ENCODE assay signal across 1 cellular context in the genomic region with DNA sequence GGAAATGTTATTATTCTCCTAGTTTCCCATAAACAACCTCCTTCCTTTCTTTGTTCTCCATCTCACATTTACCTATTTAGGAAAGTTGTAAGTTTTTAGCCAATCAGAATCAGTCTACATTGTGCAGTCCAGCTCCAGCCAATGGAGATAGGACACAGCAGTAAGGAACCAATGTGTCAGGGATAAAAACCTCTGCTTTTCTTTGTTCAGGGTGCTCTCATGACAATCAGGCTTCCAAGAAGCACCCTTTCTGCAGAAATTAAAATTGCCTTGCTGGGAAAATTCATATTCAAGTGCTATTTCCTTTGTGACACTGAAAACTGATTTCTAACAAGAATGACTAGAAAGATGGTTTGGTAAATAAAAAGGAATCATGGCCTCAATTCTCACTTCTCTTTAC.
TF ChIP-seq lines count a peak whose summit lies in the region.

No MANE protein-coding gene starts in this region.

TF ChIP-seq in GM23338, 12 proteins besides CTCF, POLR2A, EP300 and RAD21:
- no peak for TF ChIP-seq ZNF114 (CRISPR knock-in tag; IDR thresholded peaks at IDR 0.05)
- TF ChIP-seq, protein P1, sequence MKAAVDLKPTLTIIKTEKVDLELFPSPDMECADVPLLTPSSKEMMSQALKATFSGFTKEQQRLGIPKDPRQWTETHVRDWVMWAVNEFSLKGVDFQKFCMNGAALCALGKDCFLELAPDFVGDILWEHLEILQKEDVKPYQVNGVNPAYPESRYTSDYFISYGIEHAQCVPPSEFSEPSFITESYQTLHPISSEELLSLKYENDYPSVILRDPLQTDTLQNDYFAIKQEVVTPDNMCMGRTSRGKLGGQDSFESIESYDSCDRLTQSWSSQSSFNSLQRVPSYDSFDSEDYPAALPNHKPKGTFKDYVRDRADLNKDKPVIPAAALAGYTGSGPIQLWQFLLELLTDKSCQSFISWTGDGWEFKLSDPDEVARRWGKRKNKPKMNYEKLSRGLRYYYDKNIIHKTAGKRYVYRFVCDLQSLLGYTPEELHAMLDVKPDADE (IDR thresholded peaks at IDR 0.05) = no peak
- TF ChIP-seq CREB1 (CRISPR knock-in tag; IDR thresholded peaks at IDR 0.05; ENCODE audit: low read depth) = no peak
- TF ChIP-seq, protein P2, sequence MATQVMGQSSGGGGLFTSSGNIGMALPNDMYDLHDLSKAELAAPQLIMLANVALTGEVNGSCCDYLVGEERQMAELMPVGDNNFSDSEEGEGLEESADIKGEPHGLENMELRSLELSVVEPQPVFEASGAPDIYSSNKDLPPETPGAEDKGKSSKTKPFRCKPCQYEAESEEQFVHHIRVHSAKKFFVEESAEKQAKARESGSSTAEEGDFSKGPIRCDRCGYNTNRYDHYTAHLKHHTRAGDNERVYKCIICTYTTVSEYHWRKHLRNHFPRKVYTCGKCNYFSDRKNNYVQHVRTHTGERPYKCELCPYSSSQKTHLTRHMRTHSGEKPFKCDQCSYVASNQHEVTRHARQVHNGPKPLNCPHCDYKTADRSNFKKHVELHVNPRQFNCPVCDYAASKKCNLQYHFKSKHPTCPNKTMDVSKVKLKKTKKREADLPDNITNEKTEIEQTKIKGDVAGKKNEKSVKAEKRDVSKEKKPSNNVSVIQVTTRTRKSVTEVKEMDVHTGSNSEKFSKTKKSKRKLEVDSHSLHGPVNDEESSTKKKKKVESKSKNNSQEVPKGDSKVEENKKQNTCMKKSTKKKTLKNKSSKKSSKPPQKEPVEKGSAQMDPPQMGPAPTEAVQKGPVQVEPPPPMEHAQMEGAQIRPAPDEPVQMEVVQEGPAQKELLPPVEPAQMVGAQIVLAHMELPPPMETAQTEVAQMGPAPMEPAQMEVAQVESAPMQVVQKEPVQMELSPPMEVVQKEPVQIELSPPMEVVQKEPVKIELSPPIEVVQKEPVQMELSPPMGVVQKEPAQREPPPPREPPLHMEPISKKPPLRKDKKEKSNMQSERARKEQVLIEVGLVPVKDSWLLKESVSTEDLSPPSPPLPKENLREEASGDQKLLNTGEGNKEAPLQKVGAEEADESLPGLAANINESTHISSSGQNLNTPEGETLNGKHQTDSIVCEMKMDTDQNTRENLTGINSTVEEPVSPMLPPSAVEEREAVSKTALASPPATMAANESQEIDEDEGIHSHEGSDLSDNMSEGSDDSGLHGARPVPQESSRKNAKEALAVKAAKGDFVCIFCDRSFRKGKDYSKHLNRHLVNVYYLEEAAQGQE (IDR thresholded peaks at IDR 0.05; ENCODE audit: unreplicated experiment) = no peak
- no peak for TF ChIP-seq NANOG (IDR thresholded peaks at IDR 0.05; ENCODE audit: borderline replicate concordance)
- TF ChIP-seq ZNF331 (CRISPR knock-in tag; IDR thresholded peaks at IDR 0.05; ENCODE audit: low read depth) = no peak
- TF ChIP-seq STAT1 (IDR thresholded peaks at IDR 0.05; ENCODE audit: unreplicated experiment) = no peak
- TF ChIP-seq, protein P3, sequence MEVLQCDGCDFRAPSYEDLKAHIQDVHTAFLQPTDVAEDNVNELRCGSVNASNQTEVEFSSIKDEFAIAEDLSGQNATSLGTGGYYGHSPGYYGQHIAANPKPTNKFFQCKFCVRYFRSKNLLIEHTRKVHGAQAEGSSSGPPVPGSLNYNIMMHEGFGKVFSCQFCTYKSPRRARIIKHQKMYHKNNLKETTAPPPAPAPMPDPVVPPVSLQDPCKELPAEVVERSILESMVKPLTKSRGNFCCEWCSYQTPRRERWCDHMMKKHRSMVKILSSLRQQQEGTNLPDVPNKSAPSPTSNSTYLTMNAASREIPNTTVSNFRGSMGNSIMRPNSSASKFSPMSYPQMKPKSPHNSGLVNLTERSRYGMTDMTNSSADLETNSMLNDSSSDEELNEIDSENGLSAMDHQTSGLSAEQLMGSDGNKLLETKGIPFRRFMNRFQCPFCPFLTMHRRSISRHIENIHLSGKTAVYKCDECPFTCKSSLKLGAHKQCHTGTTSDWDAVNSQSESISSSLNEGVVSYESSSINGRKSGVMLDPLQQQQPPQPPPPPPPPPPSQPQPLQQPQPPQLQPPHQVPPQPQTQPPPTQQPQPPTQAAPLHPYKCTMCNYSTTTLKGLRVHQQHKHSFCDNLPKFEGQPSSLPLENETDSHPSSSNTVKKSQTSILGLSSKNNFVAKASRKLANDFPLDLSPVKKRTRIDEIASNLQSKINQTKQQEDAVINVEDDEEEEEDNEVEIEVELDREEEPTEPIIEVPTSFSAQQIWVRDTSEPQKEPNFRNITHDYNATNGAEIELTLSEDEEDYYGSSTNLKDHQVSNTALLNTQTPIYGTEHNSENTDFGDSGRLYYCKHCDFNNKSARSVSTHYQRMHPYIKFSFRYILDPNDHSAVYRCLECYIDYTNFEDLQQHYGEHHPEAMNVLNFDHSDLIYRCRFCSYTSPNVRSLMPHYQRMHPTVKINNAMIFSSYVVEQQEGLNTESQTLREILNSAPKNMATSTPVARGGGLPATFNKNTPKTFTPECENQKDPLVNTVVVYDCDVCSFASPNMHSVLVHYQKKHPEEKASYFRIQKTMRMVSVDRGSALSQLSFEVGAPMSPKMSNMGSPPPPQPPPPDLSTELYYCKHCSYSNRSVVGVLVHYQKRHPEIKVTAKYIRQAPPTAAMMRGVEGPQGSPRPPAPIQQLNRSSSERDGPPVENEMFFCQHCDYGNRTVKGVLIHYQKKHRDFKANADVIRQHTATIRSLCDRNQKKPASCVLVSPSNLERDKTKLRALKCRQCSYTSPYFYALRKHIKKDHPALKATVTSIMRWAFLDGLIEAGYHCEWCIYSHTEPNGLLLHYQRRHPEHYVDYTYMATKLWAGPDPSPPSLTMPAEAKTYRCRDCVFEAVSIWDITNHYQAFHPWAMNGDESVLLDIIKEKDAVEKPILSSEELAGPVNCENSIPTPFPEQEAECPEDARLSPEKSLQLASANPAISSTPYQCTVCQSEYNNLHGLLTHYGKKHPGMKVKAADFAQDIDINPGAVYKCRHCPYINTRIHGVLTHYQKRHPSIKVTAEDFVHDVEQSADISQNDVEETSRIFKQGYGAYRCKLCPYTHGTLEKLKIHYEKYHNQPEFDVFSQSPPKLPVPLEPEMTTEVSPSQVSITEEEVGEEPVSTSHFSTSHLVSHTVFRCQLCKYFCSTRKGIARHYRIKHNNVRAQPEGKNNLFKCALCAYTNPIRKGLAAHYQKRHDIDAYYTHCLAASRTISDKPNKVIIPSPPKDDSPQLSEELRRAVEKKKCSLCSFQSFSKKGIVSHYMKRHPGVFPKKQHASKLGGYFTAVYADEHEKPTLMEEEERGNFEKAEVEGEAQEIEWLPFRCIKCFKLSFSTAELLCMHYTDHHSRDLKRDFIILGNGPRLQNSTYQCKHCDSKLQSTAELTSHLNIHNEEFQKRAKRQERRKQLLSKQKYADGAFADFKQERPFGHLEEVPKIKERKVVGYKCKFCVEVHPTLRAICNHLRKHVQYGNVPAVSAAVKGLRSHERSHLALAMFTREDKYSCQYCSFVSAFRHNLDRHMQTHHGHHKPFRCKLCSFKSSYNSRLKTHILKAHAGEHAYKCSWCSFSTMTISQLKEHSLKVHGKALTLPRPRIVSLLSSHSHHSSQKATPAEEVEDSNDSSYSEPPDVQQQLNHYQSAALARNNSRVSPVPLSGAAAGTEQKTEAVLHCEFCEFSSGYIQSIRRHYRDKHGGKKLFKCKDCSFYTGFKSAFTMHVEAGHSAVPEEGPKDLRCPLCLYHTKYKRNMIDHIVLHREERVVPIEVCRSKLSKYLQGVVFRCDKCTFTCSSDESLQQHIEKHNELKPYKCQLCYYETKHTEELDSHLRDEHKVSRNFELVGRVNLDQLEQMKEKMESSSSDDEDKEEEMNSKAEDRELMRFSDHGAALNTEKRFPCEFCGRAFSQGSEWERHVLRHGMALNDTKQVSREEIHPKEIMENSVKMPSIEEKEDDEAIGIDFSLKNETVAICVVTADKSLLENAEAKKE (CRISPR knock-in tag; IDR thresholded peaks at IDR 0.05) = no peak
- no peak for TF ChIP-seq POLR2AphosphoS5 (IDR thresholded peaks at IDR 0.05; ENCODE audit: low read depth)
- TF ChIP-seq JUNB (IDR thresholded peaks at IDR 0.05; ENCODE audit: unreplicated experiment) = no peak
- no peak for TF ChIP-seq EZH2phosphoT487 (IDR thresholded peaks at IDR 0.05; ENCODE audit: unreplicated experiment)
- TF ChIP-seq EZH2 (IDR thresholded peaks at IDR 0.05; ENCODE audit: low read depth, unreplicated experiment) = no peak
